ENCODE assay signal across 22 cellular contexts in genomic region chr17:73089322-73089721, GRCh38.
"Had no signal": no experiment of that assay in that cellular context is flagged by ENCODE, and none has a peak within 500 bp of the region (broad histone marks: within the 10 kb centered on the region; RNA-seq: fewer than 3 reads in every experiment).

No MANE protein-coding gene starts in this region.

- H3K27me3 ChIP-seq: gastrocnemius medialis, neutrophil, sigmoid colon, vagina had no signal

- H3K9me3 Mint-ChIP-seq: activated B cell treated with CpG ODN at 0.5 μM for 24 hours; dendritic cell treated with granulocyte-macrophage colony-stimulating factor and Interleukin-4, amounts not matched to agents 40 ng/mL and 50 ng/mL, for 4 days; effector memory CD8-positive, alpha-beta T cell; nephron; stimulated activated memory B cell treated with anti-CD40 and anti-IgM and Interleukin-4, amounts not matched to agents 10 μg/mL and 1 μg/mL and 100 μg/mL, for 72 hours; T-cell; type B pancreatic cell had no signal

- ATAC-seq: activated CD4-positive, alpha-beta T cell treated with anti-CD3 and anti-CD28 coated beads for 36 hours; effector memory CD8-positive, alpha-beta T cell; esophagus mucosa; gastrocnemius medialis; left ventricle myocardium superior; stimulated activated memory B cell treated with anti-CD40 and anti-IgM and Interleukin-4, amounts not matched to agents 10 μg/mL and 1 μg/mL and 100 μg/mL, for 72 hours; T-cell had no signal

- H3K9me3 ChIP-seq: gastrocnemius medialis, neutrophil, sigmoid colon, thoracic aorta, vagina had no signal

- H3K4me3 Mint-ChIP-seq: activated B cell treated with CpG ODN at 0.5 μM for 24 hours; activated CD4-positive, alpha-beta T cell treated with anti-CD3 and anti-CD28 coated beads for 36 hours; dendritic cell treated with granulocyte-macrophage colony-stimulating factor and Interleukin-4, amounts not matched to agents 40 ng/mL and 50 ng/mL, for 4 days; effector memory CD8-positive, alpha-beta T cell; nephron; stimulated activated memory B cell treated with anti-CD40 and anti-IgM and Interleukin-4, amounts not matched to agents 10 μg/mL and 1 μg/mL and 100 μg/mL, for 72 hours; T-cell; type B pancreatic cell had no signal

- H3K27ac Mint-ChIP-seq: activated B cell treated with CpG ODN at 0.5 μM for 24 hours; activated CD4-positive, alpha-beta T cell treated with anti-CD3 and anti-CD28 coated beads for 36 hours; dendritic cell treated with granulocyte-macrophage colony-stimulating factor and Interleukin-4, amounts not matched to agents 40 ng/mL and 50 ng/mL, for 4 days; nephron; stimulated activated memory B cell treated with anti-CD40 and anti-IgM and Interleukin-4, amounts not matched to agents 10 μg/mL and 1 μg/mL and 100 μg/mL, for 72 hours; T-cell; type B pancreatic cell had no signal

- H3K4me3 ChIP-seq: gastrocnemius medialis, sigmoid colon, smooth muscle cell, thoracic aorta, vagina had no signal

- H3K27ac ChIP-seq: gastrocnemius medialis, neutrophil, parathyroid adenoma, sigmoid colon, vagina had no signal

- H3K4me1 ChIP-seq: parathyroid adenoma had no signal

- H3K27me3 Mint-ChIP-seq: activated B cell treated with CpG ODN at 0.5 μM for 24 hours; activated CD4-positive, alpha-beta T cell treated with anti-CD3 and anti-CD28 coated beads for 36 hours; dendritic cell treated with granulocyte-macrophage colony-stimulating factor and Interleukin-4, amounts not matched to agents 40 ng/mL and 50 ng/mL, for 4 days; effector memory CD8-positive, alpha-beta T cell; stimulated activated memory B cell treated with anti-CD40 and anti-IgM and Interleukin-4, amounts not matched to agents 10 μg/mL and 1 μg/mL and 100 μg/mL, for 72 hours; T-cell; type B pancreatic cell had no signal

- DNase-seq: activated B cell treated with CpG ODN at 0.5 μM for 24 hours; activated CD4-positive, alpha-beta T cell treated with anti-CD3 and anti-CD28 coated beads for 36 hours; activated CD4-positive, alpha-beta T cell treated with anti-CD3 and anti-CD28 coated beads, Interleukin-2, amount 50 U/mL, for 4 hours; activated naive CD4-positive, alpha-beta T cell treated with Interleukin-2 at 50 U/mL for 16 hours; activated T-cell treated with anti-CD3 and anti-CD28 coated beads, Interleukin-2, amount 50 U/mL, for 48 hours; effector memory CD8-positive, alpha-beta T cell; gastrocnemius medialis; left ventricle myocardium superior; mammary epithelial cell; sigmoid colon; stimulated activated CD4-positive, alpha-beta T cell treated with anti-CD3 and anti-CD28 coated beads, Interleukin-15, amount 100 ng/mL, for 24 hours; T-cell had no signal
